ENCODE assay signal across 23 cellular contexts in the genomic region with DNA sequence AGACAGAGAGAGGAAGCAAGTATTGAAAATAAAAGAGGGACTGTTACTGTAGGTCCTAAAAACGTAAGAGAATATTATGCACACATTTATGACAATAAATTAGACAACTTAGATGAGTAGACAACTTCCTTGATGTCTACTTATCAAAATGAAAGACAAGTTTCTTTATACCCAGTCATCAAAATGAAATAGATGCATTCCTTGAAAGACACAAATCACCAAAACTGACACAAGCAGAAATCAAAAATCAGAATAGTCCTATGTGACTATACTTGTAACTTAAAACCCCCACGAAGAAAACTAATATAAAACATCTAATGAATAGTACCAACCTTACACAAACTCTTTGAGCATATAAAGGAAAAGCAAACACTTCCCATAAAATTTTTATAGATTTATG. TPM values are rescaled to one million over a fixed set of nuclear protein-coding genes. Genes with fewer than 3 reads are reported as not detected.
A peak's percentile ranks its signal among the peaks of the same experiment; 100 is the strongest.
DNase-seq lines count a peak whose midpoint lies in the region; ATAC-seq and TF ChIP-seq lines count a peak whose summit lies in the region.
"Had no signal": no experiment of that assay in that cellular context is flagged by ENCODE, and none has a peak within 500 bp of the region (broad histone marks: within the 10 kb centered on the region; RNA-seq: fewer than 3 reads in every experiment).

No MANE protein-coding gene starts in this region.

- no peak overlapping the region for H3K27ac ChIP-seq in HEK293 (ENCODE audit: extremely low read depth, low read depth, low read length)
- peak overlapping the region; percentile 10; the same call in 1 of the 2 replicates for H3K27ac ChIP-seq in PC-9
- H3K27ac ChIP-seq: KMS-11, RWPE1 had no signal

- intact Hi-C loops in PC-9 (cut with micrococcal nuclease; ENCODE audit: unreplicated experiment) = no loop called here

- H3K27me3 Mint-ChIP-seq in activated T-cell treated with anti-CD3 and anti-CD28 coated beads, Interleukin-2, amount 50 U/mL, for 72 hours (ENCODE audit: low read depth) = no peaks in the 10 kb centered on the region
- H3K27me3 Mint-ChIP-seq in activated T-cell treated with anti-CD3 and anti-CD28 coated beads, Interleukin-2, amount 50 U/mL, for 24 hours = no peaks in the 10 kb centered on the region
- H3K27me3 Mint-ChIP-seq in central memory CD8-positive, alpha-beta T cell = no peaks in the 10 kb centered on the region

- H3K27me3 ChIP-seq in PC-9 (ENCODE audit: insufficient read depth, low read depth) = no peaks in the 10 kb centered on the region

- no TSS peak for BruUV-seq in PC-9 (replicated peaks; lab: Mats Ljungman, UMichigan)

- CTCF ChIA-PET in HEK293 (lab: Yijun Ruan, JAX) = no interaction called here
- CTCF ChIA-PET in PC-9 (lab: Charles Lee) = no interaction called here

- H2AFZ ChIP-seq in PC-9 = no peak overlapping the region
- H2AFZ ChIP-seq: GM23338 had no signal

- H3K4me1 ChIP-seq in HEK293 (ENCODE audit: control insufficient read depth, insufficient read depth, low read length) (no peaks in the 10 kb centered on the region; the same call in 1 of the 2 replicates), PC-9 (replicated peaks; ENCODE audit: insufficient read depth) (peaks cover 84% of the 10 kb centered on the region)

- no peak for DNase-seq in activated T-cell treated with anti-CD3 and anti-CD28 coated beads, Interleukin-2, amount 50 U/mL, for 72 hours
- DNase-seq in activated T-cell treated with anti-CD3 and anti-CD28 coated beads, Interleukin-2, amount 50 U/mL, for 24 hours = no peak
- no peak for DNase-seq in PC-9
- no peak for DNase-seq in central memory CD8-positive, alpha-beta T cell (ENCODE audit: low spot score in 2 of 2)
- no peak for DNase-seq in NOMO-1 (lab: John Stamatoyannopoulos, UW; ENCODE audit: unreplicated experiment in 2 of 2)
- no peak for DNase-seq in stimulated activated CD8-positive, alpha-beta memory T cell treated with anti-CD3 and anti-CD28 coated beads, Interleukin-4, amount 100 ng/mL, for 48 hours
- no peak for DNase-seq in NCI-H226
- DNase-seq: DMS153, DND-41, H9, IMR-90, NCI-H1092, NCI-H1417 treated with DMSO at 0.1 percent for 48 hours, NCI-H1694 treated with DMSO at 0.1 percent for 48 hours, NCI-H2081, NCI-H345, NCI-H510A treated with DMSO at 0.1 percent for 48 hours, SHP77 treated with DMSO at 0.1 percent for 48 hours had no signal

- H3F3A ChIP-seq in PC-9 (ENCODE audit: insufficient read depth, low read depth) = peaks cover 86% of the 10 kb centered on the region

- H3K4me1 Mint-ChIP-seq in activated T-cell treated with anti-CD3 and anti-CD28 coated beads, Interleukin-2, amount 50 U/mL, for 72 hours (ENCODE audit: low read depth) = peaks cover 74% of the 10 kb centered on the region
- H3K4me1 Mint-ChIP-seq in activated T-cell treated with anti-CD3 and anti-CD28 coated beads, Interleukin-2, amount 50 U/mL, for 24 hours (ENCODE audit: low read depth) = peaks cover 75% of the 10 kb centered on the region
- peaks cover 65% of the 10 kb centered on the region for H3K4me1 Mint-ChIP-seq in central memory CD8-positive, alpha-beta T cell

- peaks cover 100% of the 10 kb centered on the region for H3K79me2 ChIP-seq in PC-9 (ENCODE audit: low read depth)

- peak overlapping the region; percentile 87 for H3K27ac Mint-ChIP-seq in activated T-cell treated with anti-CD3 and anti-CD28 coated beads, Interleukin-2, amount 50 U/mL, for 72 hours
- H3K27ac Mint-ChIP-seq in activated T-cell treated with anti-CD3 and anti-CD28 coated beads, Interleukin-2, amount 50 U/mL, for 24 hours = no peak overlapping the region
- peak overlapping the region; percentile 33 for H3K27ac Mint-ChIP-seq in central memory CD8-positive, alpha-beta T cell (ENCODE audit: low read depth)

- H3K4me2 ChIP-seq in PC-9 = peak overlapping the region; percentile 20; the same call in 1 of the 2 replicates
- H3K4me2 ChIP-seq: GM23338 had no signal

- H3K9me2 ChIP-seq in PC-9 (ENCODE audit: insufficient read depth) = no peaks in the 10 kb centered on the region

- TF ChIP-seq CTCF in HEK293 (tag by site-specific recombination; IDR thresholded peaks at IDR 0.05) (no peak), PC-9 (conservative IDR thresholded peaks at IDR 0.05) (no peak)

- H3K9me3 Mint-ChIP-seq in activated T-cell treated with anti-CD3 and anti-CD28 coated beads, Interleukin-2, amount 50 U/mL, for 72 hours = peaks cover 0 to 1% of the 10 kb centered on the region in 2 donors
- H3K9me3 Mint-ChIP-seq in activated T-cell treated with anti-CD3 and anti-CD28 coated beads, Interleukin-2, amount 50 U/mL, for 24 hours = peaks cover 21% of the 10 kb centered on the region
- H3K9me3 Mint-ChIP-seq in central memory CD8-positive, alpha-beta T cell = no peaks in the 10 kb centered on the region

- H4K20me1 ChIP-seq in PC-9 (ENCODE audit: insufficient read depth) = peaks cover 99% of the 10 kb centered on the region

- no peak overlapping the region for H3K4me3 ChIP-seq in HEK293 (ENCODE audit: low read depth, low read length)
- 0 out of 2 replicates have a peak overlapping the region, but pooled peaks have one; percentile 2 for H3K4me3 ChIP-seq in PC-9
- H3K4me3 ChIP-seq: GM23338 had no signal

- POLR2A ChIA-PET in HEK293 (lab: Yijun Ruan, JAX) = no interaction called here
- POLR2A ChIA-PET in PC-9 (lab: Charles Lee; ENCODE audit: unreplicated experiment) = no interaction called here

- H3K36me3 ChIP-seq in HEK293 (ENCODE audit: control insufficient read depth in 2 of 2, insufficient read depth in 1 of 2, low read length in 2 of 2) (no peaks in the 10 kb centered on the region), PC-9 (ENCODE audit: low read depth) (peaks cover 69% of the 10 kb centered on the region)

- ATAC-seq in activated T-cell treated with anti-CD3 and anti-CD28 coated beads, Interleukin-2, amount 50 U/mL, for 72 hours (replicated peaks in 1 of 2) = peak in 1 of 2 donors; percentile 36
- ATAC-seq in central memory CD8-positive, alpha-beta T cell (replicated peaks; ENCODE audit: extremely low read depth, poor library complexity, severe bottlenecking) = no peak
- ATAC-seq: GM23338, Panc1 had no signal

- H3K36me3 Mint-ChIP-seq in activated T-cell treated with anti-CD3 and anti-CD28 coated beads, Interleukin-2, amount 50 U/mL, for 72 hours (ENCODE audit: insufficient read depth in 2 of 2) = peaks cover 6 to 25% of the 10 kb centered on the region in 2 donors
- peaks cover 34% of the 10 kb centered on the region for H3K36me3 Mint-ChIP-seq in activated T-cell treated with anti-CD3 and anti-CD28 coated beads, Interleukin-2, amount 50 U/mL, for 24 hours (ENCODE audit: low read depth)
- H3K36me3 Mint-ChIP-seq in central memory CD8-positive, alpha-beta T cell (ENCODE audit: insufficient read depth) = peaks cover 3% of the 10 kb centered on the region

- H3K9me3 ChIP-seq in HEK293 (ENCODE audit: control insufficient read depth, insufficient read depth, low read depth, low read length) (no peaks in the 10 kb centered on the region), PC-9 (ENCODE audit: insufficient read depth, low read depth) (peaks cover 6% of the 10 kb centered on the region; the same call in 1 of the 2 replicates)

- H3K4me3 Mint-ChIP-seq in activated T-cell treated with anti-CD3 and anti-CD28 coated beads, Interleukin-2, amount 50 U/mL, for 72 hours = peak overlapping the region in 1 of 2 donors; percentile 81
- no peak overlapping the region for H3K4me3 Mint-ChIP-seq in activated T-cell treated with anti-CD3 and anti-CD28 coated beads, Interleukin-2, amount 50 U/mL, for 24 hours
- H3K4me3 Mint-ChIP-seq in central memory CD8-positive, alpha-beta T cell = no peak overlapping the region
- H3K4me3 Mint-ChIP-seq: GM23338, H9 had no signal

TF ChIP-seq in HEK293, 187 proteins besides CTCF, POLR2A, EP300 and RAD21:
- peak; percentile 88 for TF ChIP-seq SETDB1 (IDR thresholded peaks at IDR 0.05; ENCODE audit: insufficient read length, low read length)
- TF ChIP-seq ZNF19 (tag by site-specific recombination; IDR thresholded peaks at IDR 0.05; ENCODE audit: low read depth) = no peak

RNA-seq across cellular contexts. Expression of a gene that starts 14.5 kb away (rescaled TPM):
- total RNA-seq in activated T-cell treated with anti-CD3 and anti-CD28 coated beads, Interleukin-2, amount 50 U/mL, for 72 hours = 10 to 100 TPM; 78.8 to 83.3 TPM
- total RNA-seq in PC-9 (2021) = 342 and 343 TPM in 2 replicates
